12 cellular contexts compared by ENCODE assay signal in genomic region chr3:112974894-112975293, GRCh38. TPM values are rescaled to one million over a fixed set of nuclear protein-coding genes. Genes with fewer than 3 reads are reported as not detected.
A peak's percentile ranks its signal among the peaks of the same experiment; 100 is the strongest.
DNase-seq lines count a peak whose midpoint lies in the region; ATAC-seq and TF ChIP-seq lines count a peak whose summit lies in the region.
"Had no signal": no experiment of that assay in that cellular context is flagged by ENCODE, and none has a peak within 500 bp of the region (broad histone marks: within the 10 kb centered on the region; RNA-seq: fewer than 3 reads in every experiment).

A gene with protein sequence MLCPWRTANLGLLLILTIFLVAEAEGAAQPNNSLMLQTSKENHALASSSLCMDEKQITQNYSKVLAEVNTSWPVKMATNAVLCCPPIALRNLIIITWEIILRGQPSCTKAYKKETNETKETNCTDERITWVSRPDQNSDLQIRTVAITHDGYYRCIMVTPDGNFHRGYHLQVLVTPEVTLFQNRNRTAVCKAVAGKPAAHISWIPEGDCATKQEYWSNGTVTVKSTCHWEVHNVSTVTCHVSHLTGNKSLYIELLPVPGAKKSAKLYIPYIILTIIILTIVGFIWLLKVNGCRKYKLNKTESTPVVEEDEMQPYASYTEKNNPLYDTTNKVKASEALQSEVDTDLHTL (minus strand): TSS chr3:112975103. CDS start chr3:112974857, 246 bp downstream.

- H3K27me3 ChIP-seq in CD8-positive, alpha-beta T cell (ENCODE audit: insufficient read depth, low read length) = no peaks in the 10 kb centered on the region
- H3K27me3 ChIP-seq in PC-9 (ENCODE audit: insufficient read depth, low read depth) (no peaks in the 10 kb centered on the region), neural progenitor cell (no peaks in the 10 kb centered on the region)

- DNase-seq in CD8-positive, alpha-beta T cell = peak in 1 of 7 experiments; percentile 53
- DNase-seq in Kasumi-1 (lab: John Stamatoyannopoulos, UW) = peak; percentile 80 to 89
- no peak for DNase-seq in activated naive CD8-positive, alpha-beta T cell treated with anti-CD3 and anti-CD28 coated beads, Interleukin-2, amount 10 ng/mL, durations not matched to agents 7 days and 5 days
- DNase-seq in naive B cell = peak; percentile 25
- no peak for DNase-seq in PC-9
- DNase-seq in GM10248 (ENCODE audit: extremely low spot score) = no peak
- DNase-seq in COLO668 (lab: John Stamatoyannopoulos, UW; ENCODE audit: unreplicated experiment) = no peak
- no peak for DNase-seq in neural progenitor cell (ENCODE audit: low spot score)
- DNase-seq: DMS79, NCI-H510A treated with DMSO at 0.1 percent for 48 hours had no signal

- peak within 1 kb of the TSS; percentile 97 for H3K27ac Mint-ChIP-seq in CD8-positive, alpha-beta T cell
- H3K27ac Mint-ChIP-seq in activated naive CD8-positive, alpha-beta T cell treated with anti-CD3 and anti-CD28 coated beads, Interleukin-2, amount 10 ng/mL, durations not matched to agents 7 days and 5 days = peak within 1 kb of the TSS; percentile 92
- peak within 1 kb of the TSS; percentile 25 to 83 (median 44) for H3K27ac Mint-ChIP-seq in naive B cell
- no peak within 1 kb of the TSS for H3K27ac Mint-ChIP-seq in neural progenitor cell

- no peak for TF ChIP-seq CTCF in CD8-positive, alpha-beta T cell (IDR thresholded peaks at IDR 0.05)
- TF ChIP-seq CTCF in PC-9 (conservative IDR thresholded peaks at IDR 0.05) (no peak), GM10248 (IDR thresholded peaks at IDR 0.05; ENCODE audit: control extremely low read depth, extremely low read depth, low read depth, missing control alignments) (no peak), neural progenitor cell (IDR thresholded peaks at IDR 0.05) (no peak)

- peak within 1 kb of the TSS; percentile 45 for H3K4me3 ChIP-seq in CD8-positive, alpha-beta T cell (ENCODE audit: low read depth, low read length)
- H3K4me3 ChIP-seq in PC-9 (no peak within 1 kb of the TSS), neural progenitor cell (no peak within 1 kb of the TSS)

- ATAC-seq in CD8-positive, alpha-beta T cell = peak; percentile 26
- ATAC-seq in activated naive CD8-positive, alpha-beta T cell treated with anti-CD3 and anti-CD28 coated beads, Interleukin-2, amount 10 ng/mL, durations not matched to agents 7 days and 5 days (ENCODE audit: low read depth) = peak; percentile 38
- peak; percentile 51 to 57 for ATAC-seq in naive B cell (ENCODE audit: low read depth in 2 of 2)

- H3K9ac ChIP-seq in neural progenitor cell = no peak within 1 kb of the TSS

- H3K4me2 ChIP-seq in PC-9 (no peak within 1 kb of the TSS), neural progenitor cell (no peak within 1 kb of the TSS)

- H3K36me3 ChIP-seq in CD8-positive, alpha-beta T cell (ENCODE audit: insufficient read depth, low read length) = no peaks in the 10 kb centered on the region
- no peaks in the 10 kb centered on the region for H3K36me3 ChIP-seq in PC-9 (ENCODE audit: low read depth)
- no peaks in the 10 kb centered on the region for H3K36me3 ChIP-seq in neural progenitor cell

- no peaks in the 10 kb centered on the region for H3K9me3 ChIP-seq in CD8-positive, alpha-beta T cell (ENCODE audit: low read length)
- no peaks in the 10 kb centered on the region for H3K9me3 ChIP-seq in PC-9 (ENCODE audit: insufficient read depth, low read depth)
- no peaks in the 10 kb centered on the region for H3K9me3 ChIP-seq in neural progenitor cell (ENCODE audit: low read depth)

- BruUV-seq in PC-9 (replicated peaks; lab: Mats Ljungman, UMichigan) = no TSS peak

- H3K36me3 Mint-ChIP-seq in CD8-positive, alpha-beta T cell = no peaks in the 10 kb centered on the region
- peaks cover 12% of the 10 kb centered on the region for H3K36me3 Mint-ChIP-seq in activated naive CD8-positive, alpha-beta T cell treated with anti-CD3 and anti-CD28 coated beads, Interleukin-2, amount 10 ng/mL, durations not matched to agents 7 days and 5 days
- no peaks in the 10 kb centered on the region for H3K36me3 Mint-ChIP-seq in naive B cell
- H3K36me3 Mint-ChIP-seq in neural progenitor cell = no peaks in the 10 kb centered on the region

- H3K27me3 Mint-ChIP-seq in CD8-positive, alpha-beta T cell (ENCODE audit: low read depth) = no peaks in the 10 kb centered on the region
- no peaks in the 10 kb centered on the region for H3K27me3 Mint-ChIP-seq in activated naive CD8-positive, alpha-beta T cell treated with anti-CD3 and anti-CD28 coated beads, Interleukin-2, amount 10 ng/mL, durations not matched to agents 7 days and 5 days
- H3K27me3 Mint-ChIP-seq in naive B cell = no peaks in the 10 kb centered on the region
- H3K27me3 Mint-ChIP-seq in neural progenitor cell (ENCODE audit: insufficient read depth, low read depth) = peaks cover 6% of the 10 kb centered on the region

- H3K4me3 Mint-ChIP-seq in CD8-positive, alpha-beta T cell = peak within 1 kb of the TSS; percentile 93
- H3K4me3 Mint-ChIP-seq in activated naive CD8-positive, alpha-beta T cell treated with anti-CD3 and anti-CD28 coated beads, Interleukin-2, amount 10 ng/mL, durations not matched to agents 7 days and 5 days = peak within 1 kb of the TSS; percentile 91
- H3K4me3 Mint-ChIP-seq in naive B cell (peak within 1 kb of the TSS; percentile 35 to 87 (median 74)), neural progenitor cell (no peak within 1 kb of the TSS)

- H3K79me2 ChIP-seq in PC-9 (ENCODE audit: low read depth) (no peaks in the 10 kb centered on the region), neural progenitor cell (ENCODE audit: low read depth) (no peaks in the 10 kb centered on the region)

- H3K4me1 Mint-ChIP-seq in CD8-positive, alpha-beta T cell (ENCODE audit: low read depth) = peaks cover 74% of the 10 kb centered on the region
- H3K4me1 Mint-ChIP-seq in activated naive CD8-positive, alpha-beta T cell treated with anti-CD3 and anti-CD28 coated beads, Interleukin-2, amount 10 ng/mL, durations not matched to agents 7 days and 5 days = peaks cover 42% of the 10 kb centered on the region
- H3K4me1 Mint-ChIP-seq in naive B cell (peaks cover 55 to 60% (median 56%) of the 10 kb centered on the region in 3 donors), neural progenitor cell (no peaks in the 10 kb centered on the region)

- no peaks in the 10 kb centered on the region for H3K9me2 ChIP-seq in PC-9 (ENCODE audit: insufficient read depth)

- H4K20me1 ChIP-seq in PC-9 (ENCODE audit: insufficient read depth) (no peaks in the 10 kb centered on the region), neural progenitor cell (ENCODE audit: low read depth) (no peaks in the 10 kb centered on the region)

- CTCF ChIA-PET in CD8-positive, alpha-beta T cell (lab: Charles Lee) = interaction anchor here (0.8 to 3.7 kb wide), 9 partner anchors 9 to 332 kb away, joined by 3 to 28 read pairs (median 4); no protein-coding TSS in a partner anchor
- CTCF ChIA-PET in PC-9 (lab: Charles Lee) (no interaction called here), GM10248 (lab: Yijun Ruan, JAX) (interaction anchor here (0.8 to 4.8 kb wide), 7 partner anchors 9 to 332 kb away, joined by 3 to 26 read pairs (median 6); partner anchors contain the start of gene GTPBP8)

- no peak within 1 kb of the TSS for H2AFZ ChIP-seq in PC-9
- H2AFZ ChIP-seq in neural progenitor cell (replicated peaks) = no peak within 1 kb of the TSS

- POLR2A ChIA-PET in CD8-positive, alpha-beta T cell (lab: Charles Lee) = interaction anchor here (0.7 to 2.9 kb wide), 5 partner anchors 12 to 240 kb away, joined by 3 to 15 read pairs (median 4); partner anchors contain the start of gene GTPBP8
- POLR2A ChIA-PET in activated naive CD8-positive, alpha-beta T cell treated with anti-CD3 and anti-CD28 coated beads, Interleukin-2, amount 10 ng/mL, durations not matched to agents 7 days and 5 days (lab: Charles Lee) = interaction anchor here (0.8 to 2.2 kb wide), 5 partner anchors 8 to 286 kb away, joined by 3 to 12 read pairs (median 6); partner anchors contain the start of gene GTPBP8
- POLR2A ChIA-PET in PC-9 (lab: Charles Lee; ENCODE audit: unreplicated experiment) = no interaction called here
- POLR2A ChIA-PET in GM10248 (lab: Yijun Ruan, JAX) = no interaction called here

- intact Hi-C loops in CD8-positive, alpha-beta T cell (cut with DNase I, micrococcal nuclease) = loop anchor here in 1 of 2 experiments (2.0 kb wide), 1 partner anchor 16 kb away; the partner anchor contains the start of gene GTPBP8
- intact Hi-C loops in PC-9 (cut with micrococcal nuclease; ENCODE audit: unreplicated experiment) = no loop called here

- peak within 1 kb of the TSS; percentile 34 for H3K27ac ChIP-seq in CD8-positive, alpha-beta T cell (ENCODE audit: low read depth, low read length)
- H3K27ac ChIP-seq in PC-9 (no peak within 1 kb of the TSS), neural progenitor cell (no peak within 1 kb of the TSS)

- H3K4me1 ChIP-seq in CD8-positive, alpha-beta T cell (ENCODE audit: insufficient read depth, low read length) = peaks cover 60% of the 10 kb centered on the region
- H3K4me1 ChIP-seq in PC-9 (replicated peaks; ENCODE audit: insufficient read depth) (no peaks in the 10 kb centered on the region), neural progenitor cell (no peaks in the 10 kb centered on the region)

- no peaks in the 10 kb centered on the region for H3K9me3 Mint-ChIP-seq in CD8-positive, alpha-beta T cell
- no peaks in the 10 kb centered on the region for H3K9me3 Mint-ChIP-seq in activated naive CD8-positive, alpha-beta T cell treated with anti-CD3 and anti-CD28 coated beads, Interleukin-2, amount 10 ng/mL, durations not matched to agents 7 days and 5 days
- H3K9me3 Mint-ChIP-seq in naive B cell (no peaks in the 10 kb centered on the region), neural progenitor cell (no peaks in the 10 kb centered on the region)

- no peaks in the 10 kb centered on the region for H3F3A ChIP-seq in PC-9 (ENCODE audit: insufficient read depth, low read depth)
- peaks cover 4% of the 10 kb centered on the region for H3F3A ChIP-seq in neural progenitor cell (ENCODE audit: low read depth)

RNA-seq across cellular contexts. Expression of the gene that starts here (rescaled TPM):
- total RNA-seq in CD8-positive, alpha-beta T cell = 1 to 10 TPM; 1.5 to 2.2 TPM
- total RNA-seq in activated naive CD8-positive, alpha-beta T cell treated with anti-CD3 and anti-CD28 coated beads, Interleukin-2, amount 10 ng/mL, durations not matched to agents 7 days and 5 days = 10 to 100 TPM; 11.4 to 11.6 TPM
- 1 to 10 TPM in 3 of 6 donors, under 1 TPM in 2, not detected in 1; 0.52 to 3.8 (median 1.9) TPM for polyA plus RNA-seq in naive B cell (ENCODE audit: low read depth in 6 of 6)
- total RNA-seq in PC-9 (2021) (0.20 and 0.63 TPM in 2 replicates), neural progenitor cell (ENCODE audit: low replicate concordance) (not detected in 2 replicates)
- total RNA-seq: endothelial cell of umbilical vein, pulmonary artery endothelial cell had no signal
- polyA plus RNA-seq: endothelial cell of umbilical vein had no signal

Comparison
In these comparisons a context has a peak if more than half of its experiments do, and no peak if none do; other contexts are left out.
1. DNase-seq: peak in Kasumi-1 (2 of 2) and naive B cell (single experiment); none in activated naive CD8-positive, alpha-beta T cell treated with anti-CD3 and anti-CD28 coated beads, Interleukin-2, amount 10 ng/mL, durations not matched to agents 7 days and 5 days (single experiment), PC-9 (0 of 2), GM10248 (single experiment), COLO668 (single experiment) and neural progenitor cell (single experiment).
2. POLR2A ChIA-PET loops: an anchor here in CD8-positive, alpha-beta T cell (0.7 to 2.9 kb wide) and activated naive CD8-positive, alpha-beta T cell treated with anti-CD3 and anti-CD28 coated beads, Interleukin-2, amount 10 ng/mL, durations not matched to agents 7 days and 5 days (0.8 to 2.2 kb wide); none called in PC-9 and GM10248.
3. Peak in every context shown above with its lines, with median percentiles within 50 percentile points of each other: ATAC-seq.